In the genomic region with DNA sequence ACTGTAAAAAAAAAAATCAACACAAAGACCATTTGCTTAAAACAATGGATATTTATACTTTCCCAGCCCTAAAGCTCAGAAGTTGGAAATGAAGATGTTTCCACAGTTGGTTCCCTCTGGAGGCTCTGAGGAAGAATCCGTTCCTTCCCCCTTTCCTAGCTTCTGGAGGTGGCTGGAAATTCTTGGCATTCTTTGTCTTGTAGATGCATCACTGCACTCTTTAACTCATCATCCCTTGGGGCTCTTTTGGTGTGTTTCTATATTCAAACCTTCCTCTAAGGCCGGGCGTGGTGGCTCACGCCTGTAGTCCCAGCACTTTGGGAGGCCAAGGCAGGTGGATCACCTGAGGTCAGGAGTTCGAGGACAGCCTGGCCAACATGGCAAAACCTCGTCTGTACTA, we compare ENCODE assay signal across 25 cellular contexts.
"Had no signal": no experiment of that assay in that cellular context is flagged by ENCODE, and none has a peak within 500 bp of the region (broad histone marks: within the 10 kb centered on the region; RNA-seq: fewer than 3 reads in every experiment).

No MANE protein-coding gene starts in this region.

- ATAC-seq: effector memory CD8-positive, alpha-beta T cell; left lobe of liver; mucosa of descending colon; natural killer cell treated with Interleukin-12 subunit alpha and Interleukin-12 subunit beta and Interleukin-15 and Interleukin-18, amount 100 ng/mL, for 72 hours; pancreas; right lobe of liver; stimulated activated naive CD8-positive, alpha-beta T cell treated with anti-CD3 and anti-CD28 coated beads, Interleukin-15, amount 100 ng/mL, for 72 hours; upper lobe of right lung had no signal

- H3K36me3 Mint-ChIP-seq: memory B cell; mesothelial cell of epicardium; naive B cell; natural killer cell treated with Interleukin-12 subunit alpha and Interleukin-12 subunit beta and Interleukin-15 and Interleukin-18, amount 100 ng/mL, for 72 hours had no signal

- H3K27me3 ChIP-seq: neutrophil, pancreas, right lobe of liver, suprapubic skin, transverse colon, upper lobe of right lung, vagina had no signal

- H3K9me3 ChIP-seq: mucosa of descending colon, neutrophil, pancreas, right lobe of liver, suprapubic skin, transverse colon, upper lobe of right lung, vagina had no signal

- H3K4me3 ChIP-seq: lung, mucosa of descending colon, pancreas, right lobe of liver, suprapubic skin, transverse colon, upper lobe of right lung, vagina had no signal

- H3K9me3 Mint-ChIP-seq: memory B cell; stimulated activated naive CD8-positive, alpha-beta T cell treated with anti-CD3 and anti-CD28 coated beads, Interleukin-15, amount 100 ng/mL, for 72 hours had no signal

- H3K4me3 Mint-ChIP-seq: effector memory CD8-positive, alpha-beta T cell; memory B cell; mesothelial cell of epicardium; naive B cell; natural killer cell treated with Interleukin-12 subunit alpha and Interleukin-12 subunit beta and Interleukin-15 and Interleukin-18, amount 100 ng/mL, for 72 hours; neural crest cell; stimulated activated naive CD8-positive, alpha-beta T cell treated with anti-CD3 and anti-CD28 coated beads, Interleukin-15, amount 100 ng/mL, for 72 hours had no signal

- H3K4me1 ChIP-seq: pancreas, right lobe of liver, suprapubic skin, transverse colon, upper lobe of right lung, vagina had no signal

- DNase-seq: cortex of kidney; effector memory CD8-positive, alpha-beta T cell; erythroblast; head of caudate nucleus; mucosa of descending colon; naive B cell; pancreas; right lobe of liver; small intestine; stimulated activated CD4-positive, alpha-beta T cell treated with anti-CD3 and anti-CD28 coated beads, Interleukin-15, amount 100 ng/mL, for 24 hours; stimulated activated CD4-positive, alpha-beta T cell treated with anti-CD3 and anti-CD28 coated beads, Interleukin-4, amount 100 ng/mL, for 1 hour; stimulated activated CD8-positive, alpha-beta memory T cell treated with anti-CD3 and anti-CD28 coated beads, Interleukin-4, amount 100 ng/mL, for 48 hours; stimulated activated naive CD4-positive, alpha-beta T cell; stimulated activated naive CD8-positive, alpha-beta T cell treated with anti-CD3 and anti-CD28 coated beads, Interleukin-15, amount 100 ng/mL, for 72 hours; transverse colon; upper lobe of right lung had no signal

- H3K27me3 Mint-ChIP-seq: effector memory CD8-positive, alpha-beta T cell; memory B cell; naive B cell; natural killer cell treated with Interleukin-12 subunit alpha and Interleukin-12 subunit beta and Interleukin-15 and Interleukin-18, amount 100 ng/mL, for 72 hours; stimulated activated naive CD8-positive, alpha-beta T cell treated with anti-CD3 and anti-CD28 coated beads, Interleukin-15, amount 100 ng/mL, for 72 hours had no signal

- H3K4me1 Mint-ChIP-seq: memory B cell; naive B cell; stimulated activated naive CD8-positive, alpha-beta T cell treated with anti-CD3 and anti-CD28 coated beads, Interleukin-15, amount 100 ng/mL, for 72 hours had no signal

- H3K36me3 ChIP-seq: neutrophil, pancreas, right lobe of liver, suprapubic skin, transverse colon, upper lobe of right lung, vagina had no signal

- H3K27ac Mint-ChIP-seq: effector memory CD8-positive, alpha-beta T cell; memory B cell; mesothelial cell of epicardium; natural killer cell treated with Interleukin-12 subunit alpha and Interleukin-12 subunit beta and Interleukin-15 and Interleukin-18, amount 100 ng/mL, for 72 hours; stimulated activated naive CD8-positive, alpha-beta T cell treated with anti-CD3 and anti-CD28 coated beads, Interleukin-15, amount 100 ng/mL, for 72 hours had no signal

- H3K27ac ChIP-seq: neutrophil, pancreas, right lobe of liver, suprapubic skin, transverse colon, upper lobe of right lung, vagina had no signal
